Comparison of ENCODE assay signal across 1 cellular context in the genomic region with DNA sequence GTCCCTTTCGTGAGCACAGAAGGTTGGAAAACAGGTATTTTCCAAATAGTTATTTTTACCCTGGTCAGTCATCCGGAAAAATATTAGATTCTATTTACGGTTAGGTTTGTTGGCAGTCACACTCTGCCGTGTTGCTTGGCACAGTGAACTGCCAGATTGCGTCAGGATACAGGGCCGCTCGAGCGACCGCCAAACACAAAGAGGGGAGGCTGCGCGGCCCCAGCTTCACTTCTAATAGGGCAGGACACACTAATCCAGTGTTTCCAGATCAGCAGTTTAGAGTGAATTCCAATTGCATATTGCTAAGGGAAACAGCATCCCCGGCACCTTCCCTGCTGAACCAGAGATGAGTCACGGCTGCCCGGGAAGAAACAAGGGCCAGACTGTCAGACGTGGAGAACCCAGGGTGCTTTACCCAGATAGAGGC.
TF ChIP-seq lines count a peak whose summit lies in the region.

No MANE protein-coding gene starts in this region.

TF ChIP-seq in HepG2, 621 proteins besides CTCF, POLR2A, EP300 and RAD21 (continued from another document):
- TF ChIP-seq, protein P1, sequence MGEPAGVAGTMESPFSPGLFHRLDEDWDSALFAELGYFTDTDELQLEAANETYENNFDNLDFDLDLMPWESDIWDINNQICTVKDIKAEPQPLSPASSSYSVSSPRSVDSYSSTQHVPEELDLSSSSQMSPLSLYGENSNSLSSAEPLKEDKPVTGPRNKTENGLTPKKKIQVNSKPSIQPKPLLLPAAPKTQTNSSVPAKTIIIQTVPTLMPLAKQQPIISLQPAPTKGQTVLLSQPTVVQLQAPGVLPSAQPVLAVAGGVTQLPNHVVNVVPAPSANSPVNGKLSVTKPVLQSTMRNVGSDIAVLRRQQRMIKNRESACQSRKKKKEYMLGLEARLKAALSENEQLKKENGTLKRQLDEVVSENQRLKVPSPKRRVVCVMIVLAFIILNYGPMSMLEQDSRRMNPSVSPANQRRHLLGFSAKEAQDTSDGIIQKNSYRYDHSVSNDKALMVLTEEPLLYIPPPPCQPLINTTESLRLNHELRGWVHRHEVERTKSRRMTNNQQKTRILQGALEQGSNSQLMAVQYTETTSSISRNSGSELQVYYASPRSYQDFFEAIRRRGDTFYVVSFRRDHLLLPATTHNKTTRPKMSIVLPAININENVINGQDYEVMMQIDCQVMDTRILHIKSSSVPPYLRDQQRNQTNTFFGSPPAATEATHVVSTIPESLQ (CRISPR knock-in tag; conservative IDR thresholded peaks at IDR 0.05): no peak
- no peak for TF ChIP-seq MTF1 (CRISPR knock-in tag; IDR thresholded peaks at IDR 0.05)
- TF ChIP-seq HDAC2 (CRISPR knock-in tag; IDR thresholded peaks at IDR 0.05): no peak
- TF ChIP-seq ZFP90 (CRISPR knock-in tag; IDR thresholded peaks at IDR 0.05; ENCODE audit: borderline replicate concordance): no peak
- no peak for TF ChIP-seq ZFP82 (CRISPR knock-in tag; IDR thresholded peaks at IDR 0.05; ENCODE audit: borderline replicate concordance)
- no peak for TF ChIP-seq HMG20B (CRISPR knock-in tag; conservative IDR thresholded peaks at IDR 0.05)
- TF ChIP-seq DPF2 (CRISPR knock-in tag; IDR thresholded peaks at IDR 0.05; ENCODE audit: borderline replicate concordance, low read depth): no peak
- TF ChIP-seq ETV5 (CRISPR knock-in tag; IDR thresholded peaks at IDR 0.05; ENCODE audit: borderline replicate concordance): no peak
- no peak for TF ChIP-seq MAFK (conservative IDR thresholded peaks at IDR 0.05 in 1 of 2, IDR thresholded peaks at IDR 0.05 in 1 of 2; ENCODE audit: low read length in 2 of 2)
